In the genomic region with DNA sequence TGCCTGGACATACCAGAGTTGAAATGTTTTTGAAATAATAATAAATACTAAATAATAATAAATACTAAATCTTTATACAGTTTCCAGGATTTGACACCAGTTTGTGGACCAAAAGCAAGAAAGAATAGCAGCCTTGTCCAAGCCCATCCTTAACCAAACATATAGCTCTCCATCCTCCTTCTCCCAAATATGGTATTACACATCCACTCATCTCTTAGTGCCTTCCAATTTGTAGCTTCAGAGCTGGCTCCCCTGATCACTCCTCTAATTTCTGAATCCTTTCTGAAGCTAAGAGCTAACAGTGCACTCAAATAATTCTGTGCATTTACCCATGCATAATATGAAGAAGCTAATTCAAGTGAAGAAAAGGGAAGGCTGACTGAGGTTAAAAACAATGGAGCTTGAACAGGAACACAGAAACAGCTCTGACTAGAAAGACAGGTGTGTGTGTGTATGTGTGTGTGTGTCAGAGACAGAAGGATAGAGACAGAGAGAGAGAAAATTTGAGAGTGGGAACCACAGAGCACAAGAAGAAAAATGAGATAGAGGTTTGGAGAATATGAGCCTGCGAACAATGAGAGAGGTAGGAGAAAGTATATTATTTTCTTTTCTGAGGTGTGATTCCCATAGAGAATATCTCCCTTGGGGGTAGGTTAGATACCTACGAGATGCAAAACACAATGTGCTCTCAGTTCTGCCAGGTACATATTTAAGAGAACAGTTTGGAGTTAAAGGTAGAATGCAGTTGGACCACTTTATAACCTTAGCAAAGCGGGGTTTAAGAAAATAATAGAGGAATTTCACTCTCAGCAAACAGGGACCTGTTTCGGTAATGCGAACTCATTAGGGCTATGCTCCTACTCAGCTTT, we compare ENCODE assay signal across 1 cellular context.
TF ChIP-seq lines count a peak whose summit lies in the region.

No MANE protein-coding gene starts in this region.

TF ChIP-seq in GM12878, 131 proteins besides CTCF, POLR2A, EP300 and RAD21 (continues in another document):
- TF ChIP-seq, protein P1, sequence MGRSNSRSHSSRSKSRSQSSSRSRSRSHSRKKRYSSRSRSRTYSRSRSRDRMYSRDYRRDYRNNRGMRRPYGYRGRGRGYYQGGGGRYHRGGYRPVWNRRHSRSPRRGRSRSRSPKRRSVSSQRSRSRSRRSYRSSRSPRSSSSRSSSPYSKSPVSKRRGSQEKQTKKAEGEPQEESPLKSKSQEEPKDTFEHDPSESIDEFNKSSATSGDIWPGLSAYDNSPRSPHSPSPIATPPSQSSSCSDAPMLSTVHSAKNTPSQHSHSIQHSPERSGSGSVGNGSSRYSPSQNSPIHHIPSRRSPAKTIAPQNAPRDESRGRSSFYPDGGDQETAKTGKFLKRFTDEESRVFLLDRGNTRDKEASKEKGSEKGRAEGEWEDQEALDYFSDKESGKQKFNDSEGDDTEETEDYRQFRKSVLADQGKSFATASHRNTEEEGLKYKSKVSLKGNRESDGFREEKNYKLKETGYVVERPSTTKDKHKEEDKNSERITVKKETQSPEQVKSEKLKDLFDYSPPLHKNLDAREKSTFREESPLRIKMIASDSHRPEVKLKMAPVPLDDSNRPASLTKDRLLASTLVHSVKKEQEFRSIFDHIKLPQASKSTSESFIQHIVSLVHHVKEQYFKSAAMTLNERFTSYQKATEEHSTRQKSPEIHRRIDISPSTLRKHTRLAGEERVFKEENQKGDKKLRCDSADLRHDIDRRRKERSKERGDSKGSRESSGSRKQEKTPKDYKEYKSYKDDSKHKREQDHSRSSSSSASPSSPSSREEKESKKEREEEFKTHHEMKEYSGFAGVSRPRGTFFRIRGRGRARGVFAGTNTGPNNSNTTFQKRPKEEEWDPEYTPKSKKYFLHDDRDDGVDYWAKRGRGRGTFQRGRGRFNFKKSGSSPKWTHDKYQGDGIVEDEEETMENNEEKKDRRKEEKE (IDR thresholded peaks at IDR 0.05): no peak
- TF ChIP-seq NFIC (IDR thresholded peaks at IDR 0.05; ENCODE audit: low read depth, low read length): no peak
- TF ChIP-seq ESRRA (IDR thresholded peaks at IDR 0.05; ENCODE audit: low read length): no peak
- no peak for TF ChIP-seq POLR2AphosphoS2 (IDR thresholded peaks at IDR 0.05; ENCODE audit: low read depth, low read length)
- TF ChIP-seq BMI1 (IDR thresholded peaks at IDR 0.05; ENCODE audit: borderline replicate concordance): no peak
- TF ChIP-seq, protein P2, sequence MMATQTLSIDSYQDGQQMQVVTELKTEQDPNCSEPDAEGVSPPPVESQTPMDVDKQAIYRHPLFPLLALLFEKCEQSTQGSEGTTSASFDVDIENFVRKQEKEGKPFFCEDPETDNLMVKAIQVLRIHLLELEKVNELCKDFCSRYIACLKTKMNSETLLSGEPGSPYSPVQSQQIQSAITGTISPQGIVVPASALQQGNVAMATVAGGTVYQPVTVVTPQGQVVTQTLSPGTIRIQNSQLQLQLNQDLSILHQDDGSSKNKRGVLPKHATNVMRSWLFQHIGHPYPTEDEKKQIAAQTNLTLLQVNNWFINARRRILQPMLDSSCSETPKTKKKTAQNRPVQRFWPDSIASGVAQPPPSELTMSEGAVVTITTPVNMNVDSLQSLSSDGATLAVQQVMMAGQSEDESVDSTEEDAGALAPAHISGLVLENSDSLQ (IDR thresholded peaks at IDR 0.05): no peak
- TF ChIP-seq, protein P3, sequence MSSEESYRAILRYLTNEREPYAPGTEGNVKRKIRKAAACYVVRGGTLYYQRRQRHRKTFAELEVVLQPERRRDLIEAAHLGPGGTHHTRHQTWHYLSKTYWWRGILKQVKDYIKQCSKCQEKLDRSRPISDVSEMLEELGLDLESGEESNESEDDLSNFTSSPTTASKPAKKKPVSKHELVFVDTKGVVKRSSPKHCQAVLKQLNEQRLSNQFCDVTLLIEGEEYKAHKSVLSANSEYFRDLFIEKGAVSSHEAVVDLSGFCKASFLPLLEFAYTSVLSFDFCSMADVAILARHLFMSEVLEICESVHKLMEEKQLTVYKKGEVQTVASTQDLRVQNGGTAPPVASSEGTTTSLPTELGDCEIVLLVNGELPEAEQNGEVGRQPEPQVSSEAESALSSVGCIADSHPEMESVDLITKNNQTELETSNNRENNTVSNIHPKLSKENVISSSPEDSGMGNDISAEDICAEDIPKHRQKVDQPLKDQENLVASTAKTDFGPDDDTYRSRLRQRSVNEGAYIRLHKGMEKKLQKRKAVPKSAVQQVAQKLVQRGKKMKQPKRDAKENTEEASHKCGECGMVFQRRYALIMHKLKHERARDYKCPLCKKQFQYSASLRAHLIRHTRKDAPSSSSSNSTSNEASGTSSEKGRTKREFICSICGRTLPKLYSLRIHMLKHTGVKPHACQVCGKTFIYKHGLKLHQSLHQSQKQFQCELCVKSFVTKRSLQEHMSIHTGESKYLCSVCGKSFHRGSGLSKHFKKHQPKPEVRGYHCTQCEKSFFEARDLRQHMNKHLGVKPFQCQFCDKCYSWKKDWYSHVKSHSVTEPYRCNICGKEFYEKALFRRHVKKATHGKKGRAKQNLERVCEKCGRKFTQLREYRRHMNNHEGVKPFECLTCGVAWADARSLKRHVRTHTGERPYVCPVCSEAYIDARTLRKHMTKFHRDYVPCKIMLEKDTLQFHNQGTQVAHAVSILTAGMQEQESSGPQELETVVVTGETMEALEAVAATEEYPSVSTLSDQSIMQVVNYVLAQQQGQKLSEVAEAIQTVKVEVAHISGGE (CRISPR knock-in tag; IDR thresholded peaks at IDR 0.05): no peak
- peak; percentile 36; the same call in 1 of the 2 replicates for TF ChIP-seq IKZF1 (conservative IDR thresholded peaks at IDR 0.05)
- TF ChIP-seq KLF5 (IDR thresholded peaks at IDR 0.05; ENCODE audit: partially characterized antibody): no peak
- TF ChIP-seq RELA (IDR thresholded peaks at IDR 0.05; ENCODE audit: borderline replicate concordance, partially characterized antibody): no peak
- no peak for TF ChIP-seq NBN (IDR thresholded peaks at IDR 0.05)
- TF ChIP-seq, protein P4, sequence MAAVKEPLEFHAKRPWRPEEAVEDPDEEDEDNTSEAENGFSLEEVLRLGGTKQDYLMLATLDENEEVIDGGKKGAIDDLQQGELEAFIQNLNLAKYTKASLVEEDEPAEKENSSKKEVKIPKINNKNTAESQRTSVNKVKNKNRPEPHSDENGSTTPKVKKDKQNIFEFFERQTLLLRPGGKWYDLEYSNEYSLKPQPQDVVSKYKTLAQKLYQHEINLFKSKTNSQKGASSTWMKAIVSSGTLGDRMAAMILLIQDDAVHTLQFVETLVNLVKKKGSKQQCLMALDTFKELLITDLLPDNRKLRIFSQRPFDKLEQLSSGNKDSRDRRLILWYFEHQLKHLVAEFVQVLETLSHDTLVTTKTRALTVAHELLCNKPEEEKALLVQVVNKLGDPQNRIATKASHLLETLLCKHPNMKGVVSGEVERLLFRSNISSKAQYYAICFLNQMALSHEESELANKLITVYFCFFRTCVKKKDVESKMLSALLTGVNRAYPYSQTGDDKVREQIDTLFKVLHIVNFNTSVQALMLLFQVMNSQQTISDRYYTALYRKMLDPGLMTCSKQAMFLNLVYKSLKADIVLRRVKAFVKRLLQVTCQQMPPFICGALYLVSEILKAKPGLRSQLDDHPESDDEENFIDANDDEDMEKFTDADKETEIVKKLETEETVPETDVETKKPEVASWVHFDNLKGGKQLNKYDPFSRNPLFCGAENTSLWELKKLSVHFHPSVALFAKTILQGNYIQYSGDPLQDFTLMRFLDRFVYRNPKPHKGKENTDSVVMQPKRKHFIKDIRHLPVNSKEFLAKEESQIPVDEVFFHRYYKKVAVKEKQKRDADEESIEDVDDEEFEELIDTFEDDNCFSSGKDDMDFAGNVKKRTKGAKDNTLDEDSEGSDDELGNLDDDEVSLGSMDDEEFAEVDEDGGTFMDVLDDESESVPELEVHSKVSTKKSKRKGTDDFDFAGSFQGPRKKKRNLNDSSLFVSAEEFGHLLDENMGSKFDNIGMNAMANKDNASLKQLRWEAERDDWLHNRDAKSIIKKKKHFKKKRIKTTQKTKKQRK (IDR thresholded peaks at IDR 0.05; ENCODE audit: low read depth, low read length): no peak
- TF ChIP-seq, protein P5, sequence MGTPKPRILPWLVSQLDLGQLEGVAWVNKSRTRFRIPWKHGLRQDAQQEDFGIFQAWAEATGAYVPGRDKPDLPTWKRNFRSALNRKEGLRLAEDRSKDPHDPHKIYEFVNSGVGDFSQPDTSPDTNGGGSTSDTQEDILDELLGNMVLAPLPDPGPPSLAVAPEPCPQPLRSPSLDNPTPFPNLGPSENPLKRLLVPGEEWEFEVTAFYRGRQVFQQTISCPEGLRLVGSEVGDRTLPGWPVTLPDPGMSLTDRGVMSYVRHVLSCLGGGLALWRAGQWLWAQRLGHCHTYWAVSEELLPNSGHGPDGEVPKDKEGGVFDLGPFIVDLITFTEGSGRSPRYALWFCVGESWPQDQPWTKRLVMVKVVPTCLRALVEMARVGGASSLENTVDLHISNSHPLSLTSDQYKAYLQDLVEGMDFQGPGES (IDR thresholded peaks at IDR 0.05): no peak
- no peak for TF ChIP-seq TARDBP (IDR thresholded peaks at IDR 0.05; ENCODE audit: borderline replicate concordance)
- TF ChIP-seq, protein P6, sequence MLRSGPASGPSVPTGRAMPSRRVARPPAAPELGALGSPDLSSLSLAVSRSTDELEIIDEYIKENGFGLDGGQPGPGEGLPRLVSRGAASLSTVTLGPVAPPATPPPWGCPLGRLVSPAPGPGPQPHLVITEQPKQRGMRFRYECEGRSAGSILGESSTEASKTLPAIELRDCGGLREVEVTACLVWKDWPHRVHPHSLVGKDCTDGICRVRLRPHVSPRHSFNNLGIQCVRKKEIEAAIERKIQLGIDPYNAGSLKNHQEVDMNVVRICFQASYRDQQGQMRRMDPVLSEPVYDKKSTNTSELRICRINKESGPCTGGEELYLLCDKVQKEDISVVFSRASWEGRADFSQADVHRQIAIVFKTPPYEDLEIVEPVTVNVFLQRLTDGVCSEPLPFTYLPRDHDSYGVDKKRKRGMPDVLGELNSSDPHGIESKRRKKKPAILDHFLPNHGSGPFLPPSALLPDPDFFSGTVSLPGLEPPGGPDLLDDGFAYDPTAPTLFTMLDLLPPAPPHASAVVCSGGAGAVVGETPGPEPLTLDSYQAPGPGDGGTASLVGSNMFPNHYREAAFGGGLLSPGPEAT (IDR thresholded peaks at IDR 0.05; ENCODE audit: low read depth): peak; percentile 23; the same call in 1 of the 2 replicates
- no peak for TF ChIP-seq KAT2A (conservative IDR thresholded peaks at IDR 0.05; ENCODE audit: control insufficient read depth, low read depth, low read length)
- TF ChIP-seq GATAD2B (conservative IDR thresholded peaks at IDR 0.05; ENCODE audit: low read depth): peak; percentile 42; the same call in 1 of the 2 replicates
- TF ChIP-seq IRF4 (IDR thresholded peaks at IDR 0.05; ENCODE audit: low read depth, low read length): no peak
- TF ChIP-seq BCL11A (IDR thresholded peaks at IDR 0.05; ENCODE audit: low read depth, low read length): no peak
- TF ChIP-seq, protein P7, sequence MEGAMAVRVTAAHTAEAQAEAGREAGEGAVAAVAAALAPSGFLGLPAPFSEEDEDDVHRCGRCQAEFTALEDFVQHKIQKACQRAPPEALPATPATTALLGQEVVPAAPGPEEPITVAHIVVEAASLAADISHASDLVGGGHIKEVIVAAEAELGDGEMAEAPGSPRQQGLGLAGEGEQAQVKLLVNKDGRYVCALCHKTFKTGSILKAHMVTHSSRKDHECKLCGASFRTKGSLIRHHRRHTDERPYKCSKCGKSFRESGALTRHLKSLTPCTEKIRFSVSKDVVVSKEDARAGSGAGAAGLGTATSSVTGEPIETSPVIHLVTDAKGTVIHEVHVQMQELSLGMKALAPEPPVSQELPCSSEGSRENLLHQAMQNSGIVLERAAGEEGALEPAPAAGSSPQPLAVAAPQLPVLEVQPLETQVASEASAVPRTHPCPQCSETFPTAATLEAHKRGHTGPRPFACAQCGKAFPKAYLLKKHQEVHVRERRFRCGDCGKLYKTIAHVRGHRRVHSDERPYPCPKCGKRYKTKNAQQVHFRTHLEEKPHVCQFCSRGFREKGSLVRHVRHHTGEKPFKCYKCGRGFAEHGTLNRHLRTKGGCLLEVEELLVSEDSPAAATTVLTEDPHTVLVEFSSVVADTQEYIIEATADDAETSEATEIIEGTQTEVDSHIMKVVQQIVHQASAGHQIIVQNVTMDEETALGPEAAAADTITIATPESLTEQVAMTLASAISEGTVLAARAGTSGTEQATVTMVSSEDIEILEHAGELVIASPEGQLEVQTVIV (IDR thresholded peaks at IDR 0.05; ENCODE audit: borderline replicate concordance, partially characterized antibody): no peak
- no peak for TF ChIP-seq NFYA (IDR thresholded peaks at IDR 0.05; ENCODE audit: borderline replicate concordance, low read depth, low read length)
- TF ChIP-seq ZNF24 (IDR thresholded peaks at IDR 0.05): no peak
- peak; percentile 40 for TF ChIP-seq SMAD1 (IDR thresholded peaks at IDR 0.05; ENCODE audit: low read depth, partially characterized antibody)
- no peak for TF ChIP-seq NFXL1 (IDR thresholded peaks at IDR 0.05; ENCODE audit: borderline replicate concordance)
- TF ChIP-seq, protein P8, sequence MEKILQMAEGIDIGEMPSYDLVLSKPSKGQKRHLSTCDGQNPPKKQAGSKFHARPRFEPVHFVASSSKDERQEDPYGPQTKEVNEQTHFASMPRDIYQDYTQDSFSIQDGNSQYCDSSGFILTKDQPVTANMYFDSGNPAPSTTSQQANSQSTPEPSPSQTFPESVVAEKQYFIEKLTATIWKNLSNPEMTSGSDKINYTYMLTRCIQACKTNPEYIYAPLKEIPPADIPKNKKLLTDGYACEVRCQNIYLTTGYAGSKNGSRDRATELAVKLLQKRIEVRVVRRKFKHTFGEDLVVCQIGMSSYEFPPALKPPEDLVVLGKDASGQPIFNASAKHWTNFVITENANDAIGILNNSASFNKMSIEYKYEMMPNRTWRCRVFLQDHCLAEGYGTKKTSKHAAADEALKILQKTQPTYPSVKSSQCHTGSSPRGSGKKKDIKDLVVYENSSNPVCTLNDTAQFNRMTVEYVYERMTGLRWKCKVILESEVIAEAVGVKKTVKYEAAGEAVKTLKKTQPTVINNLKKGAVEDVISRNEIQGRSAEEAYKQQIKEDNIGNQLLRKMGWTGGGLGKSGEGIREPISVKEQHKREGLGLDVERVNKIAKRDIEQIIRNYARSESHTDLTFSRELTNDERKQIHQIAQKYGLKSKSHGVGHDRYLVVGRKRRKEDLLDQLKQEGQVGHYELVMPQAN (conservative IDR thresholded peaks at IDR 0.05): no peak
- TF ChIP-seq, protein P9, sequence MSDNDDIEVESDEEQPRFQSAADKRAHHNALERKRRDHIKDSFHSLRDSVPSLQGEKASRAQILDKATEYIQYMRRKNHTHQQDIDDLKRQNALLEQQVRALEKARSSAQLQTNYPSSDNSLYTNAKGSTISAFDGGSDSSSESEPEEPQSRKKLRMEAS (IDR thresholded peaks at IDR 0.05; ENCODE audit: low read depth, low read length): no peak
- no peak for TF ChIP-seq STAT3 (IDR thresholded peaks at IDR 0.05; ENCODE audit: low read depth, low read length)
